In the genomic region with DNA sequence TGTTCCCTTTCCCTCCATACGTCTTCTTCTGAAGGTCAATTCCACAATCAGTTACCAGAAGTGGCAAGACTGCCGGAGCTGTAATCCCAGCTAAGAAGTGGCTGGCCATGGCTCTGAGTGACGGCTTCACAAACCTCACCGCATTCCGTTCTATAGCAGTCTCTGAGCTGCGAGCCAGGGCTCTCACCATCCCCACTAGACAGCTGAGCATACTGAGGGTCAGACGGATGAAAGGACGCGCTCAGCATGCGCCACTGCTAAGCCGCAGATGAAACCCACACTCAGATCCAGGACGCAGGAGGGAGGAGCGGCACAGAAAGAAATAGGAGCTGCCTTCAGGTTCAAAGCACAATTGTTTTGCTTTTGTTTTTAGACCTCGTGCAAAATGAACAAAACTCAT, we compare ENCODE assay signal across 13 cellular contexts.
DNase-seq lines count a peak whose midpoint lies in the region; ATAC-seq, FAIRE-seq and TF ChIP-seq lines count a peak whose summit lies in the region.
"Had no signal": no experiment of that assay in that cellular context is flagged by ENCODE, and none has a peak within 500 bp of the region (broad histone marks: within the 10 kb centered on the region; RNA-seq: fewer than 3 reads in every experiment).

No MANE protein-coding gene starts in this region.

- H3K36me3 Mint-ChIP-seq in nephron progenitor cell (ENCODE audit: low read depth): no peaks in the 10 kb centered on the region

- peaks cover 52% of the 10 kb centered on the region for H3K4me1 Mint-ChIP-seq in nephron progenitor cell

- peak overlapping the region; percentile 37 for H3K27ac ChIP-seq in ectodermal cell (ENCODE audit: insufficient read depth, low read depth, low read length, poor library complexity, severe bottlenecking)

- peak; percentile 95 for FAIRE-seq in urothelium cell line (lab: Jason Lieb, UNC)
- FAIRE-seq: A204.1 had no signal

- no peak for TF ChIP-seq CTCF in nephron progenitor cell (IDR thresholded peaks at IDR 0.05)

- H3K36me3 ChIP-seq in ectodermal cell (ENCODE audit: control insufficient read depth, insufficient read depth, low read length): no peaks in the 10 kb centered on the region

- peaks cover 2% of the 10 kb centered on the region for H3K27me3 ChIP-seq in ectodermal cell (ENCODE audit: control insufficient read depth, insufficient read depth, low read length, poor library complexity, severe bottlenecking)

- DNase-seq in NCI-H748 (lab: John Stamatoyannopoulos, UW; ENCODE audit: unreplicated experiment) (peak; percentile 4), NCI-H748 treated with DMSO at 0.1 percent for 48 hours (lab: John Stamatoyannopoulos, UW) (no peak), nephron progenitor cell (no peak), urothelium cell line (ENCODE audit: low spot score) (no peak), 8988T (no peak), T-helper 1 cell (no peak)
- DNase-seq: cortex of kidney; naive thymus-derived CD4-positive, alpha-beta T cell; NCI-H1436 treated with DMSO at 0.1 percent for 48 hours; NCI-H446 treated with DMSO at 0.1 percent for 48 hours had no signal

- peaks cover 60% of the 10 kb centered on the region for H3K27me3 Mint-ChIP-seq in nephron progenitor cell (ENCODE audit: low read depth, poor library complexity)

- peaks cover 27% of the 10 kb centered on the region for H3K4me1 ChIP-seq in ectodermal cell (ENCODE audit: control insufficient read depth, insufficient read depth, low read length)

- 58 to 64% methylated on average over 14 of the region's 14 CpGs for WGBS in ectodermal cell, 2 experiments

- H3K9me3 ChIP-seq in ectodermal cell (ENCODE audit: control insufficient read depth, low read length): no peaks in the 10 kb centered on the region

- no peak for ATAC-seq in GM21423 (IDR thresholded peaks at IDR 0.05; ENCODE audit: unreplicated experiment)
- ATAC-seq: naive thymus-derived CD4-positive, alpha-beta T cell had no signal

- H3K4me3 Mint-ChIP-seq in nephron progenitor cell: peak overlapping the region; percentile 20

- H3K9me3 Mint-ChIP-seq in nephron progenitor cell: peaks cover 23% of the 10 kb centered on the region

- H3K27ac Mint-ChIP-seq in nephron progenitor cell: no peak overlapping the region
- H3K27ac Mint-ChIP-seq: naive thymus-derived CD4-positive, alpha-beta T cell had no signal

- no peak overlapping the region for H3K4me3 ChIP-seq in ectodermal cell (ENCODE audit: insufficient read depth, low read depth, low read length)
